Comparison of ENCODE assay signal across 1 cellular context in genomic region chr9:35905912-35906679, GRCh38.
TF ChIP-seq lines count a peak whose summit lies in the region.

Gene HRCT1 (plus strand): TSS chr9:35906202. CDS start chr9:35906288, 86 bp downstream.

TF ChIP-seq in HepG2, 621 proteins besides CTCF, POLR2A, EP300 and RAD21 (continued from another document and continues in another):
- TF ChIP-seq, protein P1, sequence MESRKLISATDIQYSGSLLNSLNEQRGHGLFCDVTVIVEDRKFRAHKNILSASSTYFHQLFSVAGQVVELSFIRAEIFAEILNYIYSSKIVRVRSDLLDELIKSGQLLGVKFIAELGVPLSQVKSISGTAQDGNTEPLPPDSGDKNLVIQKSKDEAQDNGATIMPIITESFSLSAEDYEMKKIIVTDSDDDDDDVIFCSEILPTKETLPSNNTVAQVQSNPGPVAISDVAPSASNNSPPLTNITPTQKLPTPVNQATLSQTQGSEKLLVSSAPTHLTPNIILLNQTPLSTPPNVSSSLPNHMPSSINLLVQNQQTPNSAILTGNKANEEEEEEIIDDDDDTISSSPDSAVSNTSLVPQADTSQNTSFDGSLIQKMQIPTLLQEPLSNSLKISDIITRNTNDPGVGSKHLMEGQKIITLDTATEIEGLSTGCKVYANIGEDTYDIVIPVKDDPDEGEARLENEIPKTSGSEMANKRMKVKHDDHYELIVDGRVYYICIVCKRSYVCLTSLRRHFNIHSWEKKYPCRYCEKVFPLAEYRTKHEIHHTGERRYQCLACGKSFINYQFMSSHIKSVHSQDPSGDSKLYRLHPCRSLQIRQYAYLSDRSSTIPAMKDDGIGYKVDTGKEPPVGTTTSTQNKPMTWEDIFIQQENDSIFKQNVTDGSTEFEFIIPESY (CRISPR knock-in tag; IDR thresholded peaks at IDR 0.05) = no peak
- TF ChIP-seq ZNF546 (CRISPR knock-in tag; conservative IDR thresholded peaks at IDR 0.05) (no peak), NONO (IDR thresholded peaks at IDR 0.05) (no peak), NONO (CRISPR knock-in tag; conservative IDR thresholded peaks at IDR 0.05) (no peak), JUN (CRISPR knock-in tag; IDR thresholded peaks at IDR 0.05) (no peak), TEF (CRISPR knock-in tag; IDR thresholded peaks at IDR 0.05) (no peak), KDM5A (IDR thresholded peaks at IDR 0.05; ENCODE audit: borderline replicate concordance, low read length) (no peak), FOXA3 (CRISPR knock-in tag; IDR thresholded peaks at IDR 0.05) (no peak; the same call in 1 of the 2 replicates), ZNF451 (CRISPR knock-in tag; IDR thresholded peaks at IDR 0.05) (no peak), ZNF282 (IDR thresholded peaks at IDR 0.05; ENCODE audit: partially characterized antibody) (no peak), POLR2AphosphoS5 (IDR thresholded peaks at IDR 0.05; ENCODE audit: low read depth, low read length) (no peak), BRD4 (CRISPR knock-in tag; IDR thresholded peaks at IDR 0.05) (no peak; the same call in 1 of the 2 replicates), EHMT2 (IDR thresholded peaks at IDR 0.05; ENCODE audit: borderline replicate concordance, low read depth, low read length) (no peak), NCOA2 (CRISPR knock-in tag; IDR thresholded peaks at IDR 0.05) (peak; percentile 41; the same call in 1 of the 2 replicates), TEAD3 (CRISPR knock-in tag; optimal IDR thresholded peaks at IDR 0.05; ENCODE audit: borderline replicate concordance) (peak; percentile 94), KLF11 (CRISPR knock-in tag; IDR thresholded peaks at IDR 0.05) (no peak), ZFX (CRISPR knock-in tag; IDR thresholded peaks at IDR 0.05; ENCODE audit: low read depth) (peak; percentile 84), ZNF75D (CRISPR knock-in tag; IDR thresholded peaks at IDR 0.05; ENCODE audit: borderline replicate concordance) (no peak), ZNF138 (CRISPR knock-in tag; IDR thresholded peaks at IDR 0.05; ENCODE audit: low read depth) (no peak), ZFP36 (IDR thresholded peaks at IDR 0.05; ENCODE audit: borderline replicate concordance, low read depth, low read length, partially characterized antibody) (no peak), SIX1 (CRISPR knock-in tag; IDR thresholded peaks at IDR 0.05; ENCODE audit: borderline replicate concordance) (no peak), PAWR (CRISPR knock-in tag; IDR thresholded peaks at IDR 0.05; ENCODE audit: borderline replicate concordance) (no peak), JUNB (CRISPR knock-in tag; IDR thresholded peaks at IDR 0.05; ENCODE audit: borderline replicate concordance) (no peak), TAF1 (CRISPR knock-in tag; IDR thresholded peaks at IDR 0.05) (peak; percentile 35; the same call in 1 of the 2 replicates), ZBTB38 (CRISPR knock-in tag; IDR thresholded peaks at IDR 0.05) (no peak), IKZF1 (IDR thresholded peaks at IDR 0.05) (no peak), REXO4 (CRISPR knock-in tag; IDR thresholded peaks at IDR 0.05; ENCODE audit: borderline replicate concordance) (no peak), ZNF563 (CRISPR knock-in tag; IDR thresholded peaks at IDR 0.05) (peak; percentile 59; the same call in 1 of the 2 replicates), ZNF274 (CRISPR knock-in tag; IDR thresholded peaks at IDR 0.05) (no peak), ZXDC (CRISPR knock-in tag; IDR thresholded peaks at IDR 0.05) (no peak), ZBTB20 (CRISPR knock-in tag; IDR thresholded peaks at IDR 0.05; ENCODE audit: borderline replicate concordance, low read depth) (0 out of 2 replicates have a peak, but pooled peaks have one; percentile 33), ZBTB7A (CRISPR knock-in tag; IDR thresholded peaks at IDR 0.05) (0 out of 2 replicates have a peak, but pooled peaks have one; percentile 32), FOSL2 (CRISPR knock-in tag; IDR thresholded peaks at IDR 0.05) (peak; percentile 65)
- TF ChIP-seq, protein P2, sequence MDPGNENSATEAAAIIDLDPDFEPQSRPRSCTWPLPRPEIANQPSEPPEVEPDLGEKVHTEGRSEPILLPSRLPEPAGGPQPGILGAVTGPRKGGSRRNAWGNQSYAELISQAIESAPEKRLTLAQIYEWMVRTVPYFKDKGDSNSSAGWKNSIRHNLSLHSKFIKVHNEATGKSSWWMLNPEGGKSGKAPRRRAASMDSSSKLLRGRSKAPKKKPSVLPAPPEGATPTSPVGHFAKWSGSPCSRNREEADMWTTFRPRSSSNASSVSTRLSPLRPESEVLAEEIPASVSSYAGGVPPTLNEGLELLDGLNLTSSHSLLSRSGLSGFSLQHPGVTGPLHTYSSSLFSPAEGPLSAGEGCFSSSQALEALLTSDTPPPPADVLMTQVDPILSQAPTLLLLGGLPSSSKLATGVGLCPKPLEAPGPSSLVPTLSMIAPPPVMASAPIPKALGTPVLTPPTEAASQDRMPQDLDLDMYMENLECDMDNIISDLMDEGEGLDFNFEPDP (CRISPR knock-in tag; conservative IDR thresholded peaks at IDR 0.05) = no peak
- TF ChIP-seq, protein P3, sequence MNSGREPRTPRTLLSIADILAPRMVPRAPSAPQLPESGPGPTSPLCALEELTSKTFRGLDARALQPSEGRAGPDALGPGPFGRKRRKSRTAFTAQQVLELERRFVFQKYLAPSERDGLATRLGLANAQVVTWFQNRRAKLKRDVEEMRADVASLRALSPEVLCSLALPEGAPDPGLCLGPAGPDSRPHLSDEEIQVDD (CRISPR knock-in tag; IDR thresholded peaks at IDR 0.05; ENCODE audit: borderline replicate concordance) = no peak
- TF ChIP-seq, protein P4, sequence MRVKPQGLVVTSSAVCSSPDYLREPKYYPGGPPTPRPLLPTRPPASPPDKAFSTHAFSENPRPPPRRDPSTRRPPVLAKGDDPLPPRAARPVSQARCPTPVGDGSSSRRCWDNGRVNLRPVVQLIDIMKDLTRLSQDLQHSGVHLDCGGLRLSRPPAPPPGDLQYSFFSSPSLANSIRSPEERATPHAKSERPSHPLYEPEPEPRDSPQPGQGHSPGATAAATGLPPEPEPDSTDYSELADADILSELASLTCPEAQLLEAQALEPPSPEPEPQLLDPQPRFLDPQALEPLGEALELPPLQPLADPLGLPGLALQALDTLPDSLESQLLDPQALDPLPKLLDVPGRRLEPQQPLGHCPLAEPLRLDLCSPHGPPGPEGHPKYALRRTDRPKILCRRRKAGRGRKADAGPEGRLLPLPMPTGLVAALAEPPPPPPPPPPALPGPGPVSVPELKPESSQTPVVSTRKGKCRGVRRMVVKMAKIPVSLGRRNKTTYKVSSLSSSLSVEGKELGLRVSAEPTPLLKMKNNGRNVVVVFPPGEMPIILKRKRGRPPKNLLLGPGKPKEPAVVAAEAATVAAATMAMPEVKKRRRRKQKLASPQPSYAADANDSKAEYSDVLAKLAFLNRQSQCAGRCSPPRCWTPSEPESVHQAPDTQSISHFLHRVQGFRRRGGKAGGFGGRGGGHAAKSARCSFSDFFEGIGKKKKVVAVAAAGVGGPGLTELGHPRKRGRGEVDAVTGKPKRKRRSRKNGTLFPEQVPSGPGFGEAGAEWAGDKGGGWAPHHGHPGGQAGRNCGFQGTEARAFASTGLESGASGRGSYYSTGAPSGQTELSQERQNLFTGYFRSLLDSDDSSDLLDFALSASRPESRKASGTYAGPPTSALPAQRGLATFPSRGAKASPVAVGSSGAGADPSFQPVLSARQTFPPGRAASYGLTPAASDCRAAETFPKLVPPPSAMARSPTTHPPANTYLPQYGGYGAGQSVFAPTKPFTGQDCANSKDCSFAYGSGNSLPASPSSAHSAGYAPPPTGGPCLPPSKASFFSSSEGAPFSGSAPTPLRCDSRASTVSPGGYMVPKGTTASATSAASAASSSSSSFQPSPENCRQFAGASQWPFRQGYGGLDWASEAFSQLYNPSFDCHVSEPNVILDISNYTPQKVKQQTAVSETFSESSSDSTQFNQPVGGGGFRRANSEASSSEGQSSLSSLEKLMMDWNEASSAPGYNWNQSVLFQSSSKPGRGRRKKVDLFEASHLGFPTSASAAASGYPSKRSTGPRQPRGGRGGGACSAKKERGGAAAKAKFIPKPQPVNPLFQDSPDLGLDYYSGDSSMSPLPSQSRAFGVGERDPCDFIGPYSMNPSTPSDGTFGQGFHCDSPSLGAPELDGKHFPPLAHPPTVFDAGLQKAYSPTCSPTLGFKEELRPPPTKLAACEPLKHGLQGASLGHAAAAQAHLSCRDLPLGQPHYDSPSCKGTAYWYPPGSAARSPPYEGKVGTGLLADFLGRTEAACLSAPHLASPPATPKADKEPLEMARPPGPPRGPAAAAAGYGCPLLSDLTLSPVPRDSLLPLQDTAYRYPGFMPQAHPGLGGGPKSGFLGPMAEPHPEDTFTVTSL (CRISPR knock-in tag; IDR thresholded peaks at IDR 0.05; ENCODE audit: borderline replicate concordance) = no peak
- TF ChIP-seq, protein P5, sequence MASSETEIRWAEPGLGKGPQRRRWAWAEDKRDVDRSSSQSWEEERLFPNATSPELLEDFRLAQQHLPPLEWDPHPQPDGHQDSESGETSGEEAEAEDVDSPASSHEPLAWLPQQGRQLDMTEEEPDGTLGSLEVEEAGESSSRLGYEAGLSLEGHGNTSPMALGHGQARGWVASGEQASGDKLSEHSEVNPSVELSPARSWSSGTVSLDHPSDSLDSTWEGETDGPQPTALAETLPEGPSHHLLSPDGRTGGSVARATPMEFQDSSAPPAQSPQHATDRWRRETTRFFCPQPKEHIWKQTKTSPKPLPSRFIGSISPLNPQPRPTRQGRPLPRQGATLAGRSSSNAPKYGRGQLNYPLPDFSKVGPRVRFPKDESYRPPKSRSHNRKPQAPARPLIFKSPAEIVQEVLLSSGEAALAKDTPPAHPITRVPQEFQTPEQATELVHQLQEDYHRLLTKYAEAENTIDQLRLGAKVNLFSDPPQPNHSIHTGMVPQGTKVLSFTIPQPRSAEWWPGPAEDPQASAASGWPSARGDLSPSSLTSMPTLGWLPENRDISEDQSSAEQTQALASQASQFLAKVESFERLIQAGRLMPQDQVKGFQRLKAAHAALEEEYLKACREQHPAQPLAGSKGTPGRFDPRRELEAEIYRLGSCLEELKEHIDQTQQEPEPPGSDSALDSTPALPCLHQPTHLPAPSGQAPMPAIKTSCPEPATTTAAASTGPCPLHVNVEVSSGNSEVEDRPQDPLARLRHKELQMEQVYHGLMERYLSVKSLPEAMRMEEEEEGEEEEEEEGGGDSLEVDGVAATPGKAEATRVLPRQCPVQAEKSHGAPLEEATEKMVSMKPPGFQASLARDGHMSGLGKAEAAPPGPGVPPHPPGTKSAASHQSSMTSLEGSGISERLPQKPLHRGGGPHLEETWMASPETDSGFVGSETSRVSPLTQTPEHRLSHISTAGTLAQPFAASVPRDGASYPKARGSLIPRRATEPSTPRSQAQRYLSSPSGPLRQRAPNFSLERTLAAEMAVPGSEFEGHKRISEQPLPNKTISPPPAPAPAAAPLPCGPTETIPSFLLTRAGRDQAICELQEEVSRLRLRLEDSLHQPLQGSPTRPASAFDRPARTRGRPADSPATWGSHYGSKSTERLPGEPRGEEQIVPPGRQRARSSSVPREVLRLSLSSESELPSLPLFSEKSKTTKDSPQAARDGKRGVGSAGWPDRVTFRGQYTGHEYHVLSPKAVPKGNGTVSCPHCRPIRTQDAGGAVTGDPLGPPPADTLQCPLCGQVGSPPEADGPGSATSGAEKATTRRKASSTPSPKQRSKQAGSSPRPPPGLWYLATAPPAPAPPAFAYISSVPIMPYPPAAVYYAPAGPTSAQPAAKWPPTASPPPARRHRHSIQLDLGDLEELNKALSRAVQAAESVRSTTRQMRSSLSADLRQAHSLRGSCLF (CRISPR knock-in tag; IDR thresholded peaks at IDR 0.05; ENCODE audit: borderline replicate concordance) = no peak
